In genomic region chr2:61176755-61177726, GRCh38 we compare ENCODE assay signal across 8 cellular contexts. TPM values are rescaled to one million over a fixed set of nuclear protein-coding genes. Genes with fewer than 3 reads are reported as not detected.
DNase-seq lines count a peak whose midpoint lies in the region; ATAC-seq and TF ChIP-seq lines count a peak whose summit lies in the region.

No MANE protein-coding gene starts in this region.

- no peaks in the 10 kb centered on the region for H3K27me3 ChIP-seq in OCI-LY1 (ENCODE audit: insufficient read depth, low read length)
- no peaks in the 10 kb centered on the region for H3K27me3 ChIP-seq in mononuclear cell (ENCODE audit: insufficient read depth, low read length)

- peak; percentile 91 for DNase-seq in DMS153 (lab: John Stamatoyannopoulos, UW)
- peak; percentile 99 for DNase-seq in HuH-7.5 (ENCODE audit: low spot score)
- peak; percentile 93 for DNase-seq in activated T-cell treated with anti-CD3 and anti-CD28 coated beads for 1 hour (ENCODE audit: low read depth)
- peak; percentile 97 for DNase-seq in epidermal melanocyte (ENCODE audit: insufficient read length, low spot score)
- peak; percentile 92 to 96 for DNase-seq in stimulated activated CD8-positive, alpha-beta memory T cell treated with anti-CD3 and anti-CD28 coated beads, Interleukin-2, amount 100 ng/mL, for 48 hours (ENCODE audit: low read depth in 2 of 2)

- H3K4me2 ChIP-seq in OCI-LY1 (ENCODE audit: low read length): peak overlapping the region; percentile 81

- no peak for TF ChIP-seq CTCF in OCI-LY1 (IDR thresholded peaks at IDR 0.05; ENCODE audit: low read length)

- no peaks in the 10 kb centered on the region for H3K79me2 ChIP-seq in OCI-LY1 (ENCODE audit: insufficient read depth, low read length)

- H3K4me1 ChIP-seq in OCI-LY1 (ENCODE audit: insufficient read depth, low read length, severe bottlenecking) (peaks cover 48% of the 10 kb centered on the region), mononuclear cell (ENCODE audit: insufficient read depth, low read length) (peaks cover 50% of the 10 kb centered on the region)

- no peaks in the 10 kb centered on the region for H3K9me2 ChIP-seq in OCI-LY1 (ENCODE audit: low read depth, low read length)

- peak; percentile 80 for ATAC-seq in GM21528 (IDR thresholded peaks at IDR 0.05; ENCODE audit: low FRiP score, unreplicated experiment)

- H3K27ac ChIP-seq in OCI-LY1 (ENCODE audit: low read depth, low read length, poor library complexity, severe bottlenecking): peak overlapping the region; percentile 57

- no peak overlapping the region for H2AFZ ChIP-seq in OCI-LY1 (ENCODE audit: low read length)

- peak overlapping the region; percentile 80 for H3K4me3 ChIP-seq in OCI-LY1 (ENCODE audit: low read depth, low read length, poor library complexity, severe bottlenecking)
- peak overlapping the region; percentile 88 for H3K4me3 ChIP-seq in mononuclear cell (ENCODE audit: low read length)

- H3K9ac ChIP-seq in OCI-LY1 (ENCODE audit: low read length): peak overlapping the region; percentile 92

- no peaks in the 10 kb centered on the region for H4K20me1 ChIP-seq in OCI-LY1 (ENCODE audit: insufficient read depth, low read length)

- H3F3A ChIP-seq in OCI-LY1 (ENCODE audit: insufficient read depth, low read length): no peaks in the 10 kb centered on the region

- H3K9me3 ChIP-seq in OCI-LY1 (ENCODE audit: low read length): no peaks in the 10 kb centered on the region
- H3K9me3 ChIP-seq in mononuclear cell (ENCODE audit: low read depth, low read length): no peaks in the 10 kb centered on the region

- H3K36me3 ChIP-seq in OCI-LY1 (ENCODE audit: insufficient read depth, low read length): peaks cover 28% of the 10 kb centered on the region

RNA-seq across cellular contexts. Expression of gene C2orf74, which starts 15.1 kb away (rescaled TPM):
- total RNA-seq in mononuclear cell: 3.8 TPM

Comparison
In these comparisons a context has a peak if more than half of its experiments do, and no peak if none do; other contexts are left out.
1. Peak in every context shown above with its lines: DNase-seq, ATAC-seq, H3K4me3 ChIP-seq and H3K27ac ChIP-seq.